Comparison of ENCODE assay signal across 8 cellular contexts in genomic region chr21:41068411-41069304, GRCh38.
A peak's percentile ranks its signal among the peaks of the same experiment; 100 is the strongest.
DNase-seq lines count a peak whose midpoint lies in the region; ATAC-seq lines count a peak whose summit lies in the region.

No MANE protein-coding gene starts in this region.

- no peaks in the 10 kb centered on the region for H3K27me3 ChIP-seq in layer of hippocampus (ENCODE audit: control insufficient read depth, insufficient read depth, low read length)

- H3K27ac ChIP-seq in layer of hippocampus (ENCODE audit: low read depth, low read length), result peak overlapping the region; percentile 5

- ATAC-seq in HG02884 (IDR thresholded peaks at IDR 0.05; ENCODE audit: unreplicated experiment) (peak; percentile 69), HG02642 (IDR thresholded peaks at IDR 0.05; ENCODE audit: poor library complexity, unreplicated experiment) (no peak)

- peak; percentile 82 for DNase-seq in DMS79 (lab: John Stamatoyannopoulos, UW)
- DNase-seq in NCI-H2196 treated with DMSO at 0.1 percent for 48 hours (lab: John Stamatoyannopoulos, UW; ENCODE audit: unreplicated experiment), result peak; percentile 85
- peak; percentile 69 for DNase-seq in activated CD4-positive, CD25-positive, alpha-beta regulatory T cell treated with anti-CD3 and anti-CD28 coated beads, Interleukin-2, amount 50 U/mL, for 72 hours
- peak; percentile 77 for DNase-seq in cerebellum (ENCODE audit: low spot score)
- DNase-seq in stimulated activated CD4-positive, alpha-beta T cell treated with anti-CD3 and anti-CD28 coated beads, Interleukin-2, amount 100 ng/mL, for 48 hours, result peak; percentile 74 to 76
